Comparison of ENCODE assay signal across 12 cellular contexts in genomic region chr7:14698239-14698638, GRCh38.
DNase-seq lines count a peak whose midpoint lies in the region; ATAC-seq and TF ChIP-seq lines count a peak whose summit lies in the region.
"Had no signal": no experiment of that assay in that cellular context is flagged by ENCODE, and none has a peak within 500 bp of the region (broad histone marks: within the 10 kb centered on the region; RNA-seq: fewer than 3 reads in every experiment).

No MANE protein-coding gene starts in this region.

- TF ChIP-seq POLR2A in GM18505 (IDR thresholded peaks at IDR 0.05; ENCODE audit: borderline replicate concordance, extremely low read depth, insufficient read depth, insufficient read length), result no peak

- DNase-seq in A172 (ENCODE audit: low spot score) (peak; percentile 17), NCI-H748 treated with DMSO at 0.1 percent for 48 hours (lab: John Stamatoyannopoulos, UW) (peak; percentile 18), dermis blood vessel endothelial cell (peak; percentile 20), iPS-NIHi11 (ENCODE audit: low spot score) (no peak)
- DNase-seq in activated effector memory CD4-positive, alpha-beta T cell treated with anti-CD3 and anti-CD28 coated beads, Interleukin-2, amount 50 U/mL, for 16 hours, result no peak
- DNase-seq: activated CD4-positive, alpha-beta T cell treated with anti-CD3 and anti-CD28 coated beads for 1 hour; activated gamma-delta T cell treated with Interleukin-2 at 50 U/mL for 16 hours; cortex of kidney; stomach had no signal

- ATAC-seq in GM18861 (IDR thresholded peaks at IDR 0.05; ENCODE audit: unreplicated experiment) (peak; percentile 68), GM18505 (IDR thresholded peaks at IDR 0.05; ENCODE audit: unreplicated experiment) (no peak), HG02759 (IDR thresholded peaks at IDR 0.05; ENCODE audit: unreplicated experiment) (no peak)

Comparison
In these comparisons a context has a peak if more than half of its experiments do, and no peak if none do; other contexts are left out.
1. DNase-seq: peak in A172 (single experiment), NCI-H748 treated with DMSO at 0.1 percent for 48 hours (single experiment) and dermis blood vessel endothelial cell (single experiment); none in iPS-NIHi11 (single experiment) and activated effector memory CD4-positive, alpha-beta T cell treated with anti-CD3 and anti-CD28 coated beads, Interleukin-2, amount 50 U/mL, for 16 hours (single experiment).